Comparison of ENCODE assay signal across 8 cellular contexts in genomic region chr1:111570781-111571181, GRCh38. TPM values are rescaled to one million over a fixed set of nuclear protein-coding genes. Genes with fewer than 3 reads are reported as not detected.
DNase-seq lines count a peak whose midpoint lies in the region; ATAC-seq, FAIRE-seq and TF ChIP-seq lines count a peak whose summit lies in the region.
"Had no signal": no experiment of that assay in that cellular context is flagged by ENCODE, and none has a peak within 500 bp of the region (broad histone marks: within the 10 kb centered on the region; RNA-seq: fewer than 3 reads in every experiment).

No MANE protein-coding gene starts in this region.

- H3K9me3 Mint-ChIP-seq in neural crest cell: no peaks in the 10 kb centered on the region

- H3K36me3 Mint-ChIP-seq in neural crest cell (ENCODE audit: low read depth): no peaks in the 10 kb centered on the region

- TF ChIP-seq POLR2A in Peyer's patch (IDR thresholded peaks at IDR 0.05) (no peak), GM12878 (IDR thresholded peaks at IDR 0.05; ENCODE audit: low read depth, low read length) (no peak), H54 (IDR thresholded peaks at IDR 0.05; ENCODE audit: low read depth, low read length) (no peak)

- H3K4me3 Mint-ChIP-seq in neural crest cell: no peak overlapping the region

- WGBS in GM12878 (ENCODE audit: insufficient coverage, insufficient replicate concordance, low lambda C conversion rate, missing lambda C conversion rate): 45% methylated on average over 2 of the region's 2 CpGs

- in situ Hi-C loops in GM12878 (cut with MboI): no loop called here

- H3K27me3 ChIP-seq in Peyer's patch (no peaks in the 10 kb centered on the region), GM12878 (replicated peaks in 1 of 2; ENCODE audit: control insufficient read depth in 2 of 2, insufficient read depth in 2 of 2, low read length in 1 of 2) (no peaks in the 10 kb centered on the region)

- no peaks in the 10 kb centered on the region for H3K79me2 ChIP-seq in GM12878 (ENCODE audit: control insufficient read depth, insufficient read depth, low read length)

- H2AFZ ChIP-seq in GM12878 (ENCODE audit: control insufficient read depth, low read depth, low read length): no peak overlapping the region

- ATAC-seq in GM12878: peak; percentile 96
- ATAC-seq in GM21447 (IDR thresholded peaks at IDR 0.05; ENCODE audit: unreplicated experiment): no peak

- H3K9me3 ChIP-seq in Peyer's patch: no peaks in the 10 kb centered on the region
- H3K9me3 ChIP-seq in GM12878 (replicated peaks; ENCODE audit: control insufficient read depth, insufficient read depth, low read length): no peaks in the 10 kb centered on the region

- H3K36me3 ChIP-seq in Peyer's patch (no peaks in the 10 kb centered on the region), GM12878 (ENCODE audit: control insufficient read depth in 2 of 2, insufficient read depth in 2 of 2, low read length in 1 of 2) (no peaks in the 10 kb centered on the region)

- no peak for FAIRE-seq in GM12878 (lab: Jason Lieb, UNC)
- FAIRE-seq in H54 (lab: Jason Lieb, UNC): no peak

- H3K27ac ChIP-seq in Peyer's patch: no peak overlapping the region
- H3K27ac ChIP-seq in GM12878 (ENCODE audit: control insufficient read depth, insufficient read depth): no peak overlapping the region
- H3K27ac ChIP-seq: SK-N-MC had no signal

- H3K4me1 Mint-ChIP-seq in neural crest cell: peaks cover 7% of the 10 kb centered on the region

- no peak overlapping the region for H3K4me2 ChIP-seq in GM12878 (ENCODE audit: control insufficient read depth, insufficient read depth)

- peak; percentile 30 for DNase-seq in GM20000 (ENCODE audit: low spot score)
- peak in 2 of 3 donors; percentile 47 to 68 for DNase-seq in Peyer's patch
- DNase-seq in GM12878 (ENCODE audit: low read depth, low spot score): no peak
- DNase-seq in neural crest cell (ENCODE audit: low read depth, low spot score): peak; percentile 28
- no peak for DNase-seq in NCI-H128 (lab: John Stamatoyannopoulos, UW; ENCODE audit: unreplicated experiment)
- DNase-seq in H54 (ENCODE audit: insufficient read length, low spot score): no peak

- no TSS peak for BruUV-seq in GM12878 (replicated peaks; lab: Mats Ljungman, UMichigan)

- TF ChIP-seq CTCF in GM20000 (IDR thresholded peaks at IDR 0.05; ENCODE audit: extremely low read depth, missing control alignments) (no peak), Peyer's patch (IDR thresholded peaks at IDR 0.05) (peak in 5 of 6 experiments; percentile 23 to 50 (median 38)), GM12878 (IDR thresholded peaks at IDR 0.05 in 2 of 3, conservative IDR thresholded peaks at IDR 0.05 in 1 of 3; ENCODE audit: control insufficient read depth in 2 of 3, extremely low read depth in 1 of 3, insufficient read depth in 1 of 3, low read depth in 3 of 3, low read length in 3 of 3) (peak; percentile 26 to 66 (median 51); a peak in 5 of 6 replicates), neural crest cell (conservative IDR thresholded peaks at IDR 0.05) (peak; percentile 45)

- H3K27ac Mint-ChIP-seq in neural crest cell (ENCODE audit: unreplicated experiment): no peak overlapping the region

- no peak for TF ChIP-seq EP300 in GM12878 (IDR thresholded peaks at IDR 0.05; ENCODE audit: borderline replicate concordance in 1 of 2, control insufficient read depth in 1 of 2, low read depth in 2 of 2, low read length in 2 of 2)

- SMC1A ChIA-PET in GM12878 (lab: Charles Lee; ENCODE audit: uncharacterized antibody, unreplicated experiment): interaction anchor here (0.9 to 5.2 kb wide), 11 partner anchors 12 to 128 kb away, joined by 3 to 48 read pairs (median 5); no protein-coding TSS in a partner anchor

- POLR2A ChIA-PET in GM12878 (lab: Charles Lee): interaction anchor here (0.6 to 0.7 kb wide), 2 partner anchors 34 to 117 kb away, joined by 3 read pairs; no protein-coding TSS in a partner anchor

- H3K27me3 Mint-ChIP-seq in neural crest cell (ENCODE audit: low read depth): peaks cover 45% of the 10 kb centered on the region

- H3K9ac ChIP-seq in GM12878 (ENCODE audit: control insufficient read depth, insufficient read depth, low read length): no peak overlapping the region

- no peaks in the 10 kb centered on the region for H4K20me1 ChIP-seq in GM12878 (ENCODE audit: control insufficient read depth, insufficient read depth)

- CTCF ChIA-PET in GM12878 (lab: Yijun Ruan, JAX): interaction anchor here (0.7 to 2.0 kb wide), 6 partner anchors 15 to 177 kb away, joined by 3 to 9 read pairs (median 4); no protein-coding TSS in a partner anchor

- H3K4me3 ChIP-seq in Peyer's patch (no peak overlapping the region), GM12878 (no peak overlapping the region)
- H3K4me3 ChIP-seq: SK-N-MC had no signal

- peak; percentile 64 for TF ChIP-seq RAD21 in GM12878 (IDR thresholded peaks at IDR 0.05; ENCODE audit: insufficient read depth, low read depth, low read length)

- RAD21 ChIA-PET in GM12878 (lab: Charles Lee; ENCODE audit: unreplicated experiment): interaction anchor here (0.8 to 2.5 kb wide), 7 partner anchors 11 to 144 kb away, joined by 3 to 12 read pairs (median 3); partner anchors contain the start of gene RAP1A

- intact Hi-C loops in GM12878 (cut with micrococcal nuclease; ENCODE audit: unreplicated experiment): loop anchor here (5.0 kb wide), 1 partner anchor 87 kb away; no protein-coding TSS in a partner anchor

- H3K4me1 ChIP-seq in Peyer's patch (peaks cover 0 to 4% (median 0%) of the 10 kb centered on the region in 4 donors), GM12878 (ENCODE audit: control insufficient read depth, insufficient read depth, low read length) (no peaks in the 10 kb centered on the region)

TF ChIP-seq in GM12878, 131 proteins besides CTCF, POLR2A, EP300 and RAD21:
- peak; percentile 37; the same call in 1 of the 2 replicates for TF ChIP-seq SPI1 (IDR thresholded peaks at IDR 0.05; ENCODE audit: borderline replicate concordance, insufficient read depth, low read depth, low read length)
- no peak for TF ChIP-seq RB1 (IDR thresholded peaks at IDR 0.05; ENCODE audit: borderline replicate concordance)
- TF ChIP-seq, protein P1, sequence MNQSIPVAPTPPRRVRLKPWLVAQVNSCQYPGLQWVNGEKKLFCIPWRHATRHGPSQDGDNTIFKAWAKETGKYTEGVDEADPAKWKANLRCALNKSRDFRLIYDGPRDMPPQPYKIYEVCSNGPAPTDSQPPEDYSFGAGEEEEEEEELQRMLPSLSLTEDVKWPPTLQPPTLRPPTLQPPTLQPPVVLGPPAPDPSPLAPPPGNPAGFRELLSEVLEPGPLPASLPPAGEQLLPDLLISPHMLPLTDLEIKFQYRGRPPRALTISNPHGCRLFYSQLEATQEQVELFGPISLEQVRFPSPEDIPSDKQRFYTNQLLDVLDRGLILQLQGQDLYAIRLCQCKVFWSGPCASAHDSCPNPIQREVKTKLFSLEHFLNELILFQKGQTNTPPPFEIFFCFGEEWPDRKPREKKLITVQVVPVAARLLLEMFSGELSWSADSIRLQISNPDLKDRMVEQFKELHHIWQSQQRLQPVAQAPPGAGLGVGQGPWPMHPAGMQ (IDR thresholded peaks at IDR 0.05; ENCODE audit: borderline replicate concordance): no peak
- no peak for TF ChIP-seq ZNF384 (IDR thresholded peaks at IDR 0.05; ENCODE audit: borderline replicate concordance, low read depth, low read length)
- TF ChIP-seq SMC3 (IDR thresholded peaks at IDR 0.05; ENCODE audit: borderline replicate concordance, low read length): peak; percentile 57; the same call in 1 of the 2 replicates

RNA-seq across cellular contexts. Expression of gene RAP1A, which starts 48.8 kb away (rescaled TPM):
- total RNA-seq in Peyer's patch (10 to 100 TPM; 16.5 to 66.0 (median 46.2) TPM), GM12878 (2014; rRNA removed) (41.6 and 53.4 TPM in 2 replicates), GM12878 (2014; rRNA removed; fragmentation: Illumina TruSeq; extraction: Trizol) (38.4 and 42.2 TPM in 2 replicates), GM12878 (2021) (141 TPM in 2 replicates), neural crest cell (32.5 and 34.0 TPM in 2 replicates)
- total RNA-seq in GM12878 (2013; cell fraction: nucleolus; rRNA removed): 52.4 and 56.6 TPM in 2 replicates
- 81.1 TPM for polyA plus RNA-seq in GM12878 (2011; ENCODE audit: low read depth)
- polyA plus RNA-seq in GM12878 (2011; rRNA removed) (141 and 206 TPM in 2 replicates), GM12878 (2014; fragmentation: Illumina TruSeq; extraction: Trizol) (213 and 259 TPM in 2 replicates), GM12878 (2014; fragmentation: Nextera tagmentation; extraction: Ambion mirVana) (10 to 100 TPM; 71.8 to 93.7 TPM), GM12878 (2014; rRNA removed) (86.4 and 106 TPM in 2 replicates), GM12878 (2016; fragmentation: Nextera tagmentation; extraction: Ambion mirVana) (10 to 100 TPM; 76.7 to 78.4 TPM)
- 43.4 and 49.4 TPM in 2 replicates for polyA plus RNA-seq in GM12878 (2011; cell fraction: cytosol; rRNA removed)
- 31.2 and 34.0 TPM in 2 replicates for polyA plus RNA-seq in GM12878 (2011; cell fraction: nucleus; rRNA removed)
- 144 and 163 TPM in 2 replicates for polyA plus RNA-seq in GM12878 (2012)
- polyA minus RNA-seq in GM12878 (2011; rRNA and poly(A)+ RNA removed): 29.2 and 61.7 TPM in 2 replicates
- polyA minus RNA-seq in GM12878 (2011; cell fraction: cytosol; rRNA and poly(A)+ RNA removed): 20.2 and 26.1 TPM in 2 replicates
- polyA minus RNA-seq in GM12878 (2011; cell fraction: nucleus; rRNA and poly(A)+ RNA removed): 10.6 and 17.6 TPM in 2 replicates

Comparison
In these comparisons a context has a peak if more than half of its experiments do, and no peak if none do; other contexts are left out.
1. DNase-seq: peak in GM20000 (single experiment), Peyer's patch (2 of 3) and neural crest cell (single experiment); none in GM12878 (single experiment), NCI-H128 (single experiment) and H54 (single experiment).